ENCODE assay signal across 10 cellular contexts in the genomic region with DNA sequence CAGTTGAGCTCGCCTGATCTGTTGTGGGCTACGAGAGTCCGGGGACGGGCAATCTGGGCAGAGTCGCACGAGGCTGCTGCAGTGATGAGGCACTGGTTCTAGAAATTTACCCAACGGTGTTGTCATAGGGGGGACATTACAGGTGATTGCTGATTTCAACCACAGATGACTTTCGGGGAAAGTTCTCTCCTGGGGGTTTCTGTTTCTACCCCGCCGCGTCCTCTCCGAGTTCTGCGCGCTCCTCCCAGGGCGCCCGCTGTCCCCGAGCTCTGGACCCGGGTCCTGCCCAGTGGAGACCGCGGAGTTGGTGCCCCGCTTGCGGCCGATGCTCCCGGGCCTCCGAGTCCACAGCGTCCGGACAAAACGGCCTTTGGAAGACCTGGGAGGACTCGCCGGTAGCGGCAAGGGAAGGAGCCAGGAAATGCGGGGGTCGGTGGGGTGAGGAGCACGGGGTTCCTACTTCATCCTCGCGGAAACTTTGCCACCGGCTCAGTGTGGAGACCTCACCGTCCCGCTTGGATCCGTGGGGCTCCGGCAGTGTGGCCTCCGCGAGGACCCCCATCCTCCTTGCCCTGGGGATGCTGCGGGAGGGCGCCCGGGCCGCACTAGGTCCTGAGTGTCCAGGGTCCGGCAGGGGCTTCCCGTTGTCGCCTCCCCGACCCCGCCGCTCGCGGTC. TPM values are rescaled to one million over a fixed set of nuclear protein-coding genes. Genes with fewer than 3 reads are reported as not detected.
DNase-seq lines count a peak whose midpoint lies in the region; ATAC-seq, FAIRE-seq and TF ChIP-seq lines count a peak whose summit lies in the region.
"Had no signal": no experiment of that assay in that cellular context is flagged by ENCODE, and none has a peak within 500 bp of the region (broad histone marks: within the 10 kb centered on the region; RNA-seq: fewer than 3 reads in every experiment).

No MANE protein-coding gene starts in this region.

- no peak overlapping the region for H2AFZ ChIP-seq in osteoblast (ENCODE audit: low read length)

- no peaks in the 10 kb centered on the region for H3K9me3 Mint-ChIP-seq in CD4-positive, alpha-beta T cell

- no peaks in the 10 kb centered on the region for H3K4me1 ChIP-seq in osteoblast (ENCODE audit: insufficient read depth, low read length)

- H3K27ac Mint-ChIP-seq in CD4-positive, alpha-beta T cell, result no peak overlapping the region

- H3K27me3 Mint-ChIP-seq in CD4-positive, alpha-beta T cell, result peaks cover 89% of the 10 kb centered on the region

- intact Hi-C loops in CD4-positive, alpha-beta T cell (cut with DNase I, micrococcal nuclease), result no loop called here

- no peak for ATAC-seq in CD4-positive, alpha-beta T cell (ENCODE audit: poor library complexity)
- ATAC-seq in SK-N-SH treated with all-trans-retinoic acid at 6 μM for 48 hours, result peak; percentile 27; the same call in 2 of the 3 replicates
- ATAC-seq in GM18909 (IDR thresholded peaks at IDR 0.05; ENCODE audit: poor library complexity, unreplicated experiment), result no peak
- ATAC-seq in GM21367 (IDR thresholded peaks at IDR 0.05; ENCODE audit: unreplicated experiment), result no peak

- POLR2A ChIA-PET in CD4-positive, alpha-beta T cell (lab: Charles Lee), result no interaction called here

- no peak for FAIRE-seq in frontal cortex (lab: Jason Lieb, UNC)

- no peak for TF ChIP-seq CTCF in CD4-positive, alpha-beta T cell (IDR thresholded peaks at IDR 0.05)
- no peak for TF ChIP-seq CTCF in fibroblast of the aortic adventitia (IDR thresholded peaks at IDR 0.05; ENCODE audit: insufficient read depth, low read length)
- no peak for TF ChIP-seq CTCF in osteoblast (IDR thresholded peaks at IDR 0.05; ENCODE audit: extremely low read depth, low read depth, low read length)

- no peaks in the 10 kb centered on the region for H3K36me3 Mint-ChIP-seq in CD4-positive, alpha-beta T cell (ENCODE audit: low read depth)

- no peaks in the 10 kb centered on the region for H4K20me1 ChIP-seq in osteoblast (ENCODE audit: insufficient read depth, low read length)

- H3K79me2 ChIP-seq in osteoblast (ENCODE audit: insufficient read depth, low read length), result no peaks in the 10 kb centered on the region

- no peaks in the 10 kb centered on the region for H3K36me3 ChIP-seq in osteoblast (ENCODE audit: insufficient read depth, low read length)

- H3K4me1 Mint-ChIP-seq in CD4-positive, alpha-beta T cell (ENCODE audit: low read depth), result peaks cover 9% of the 10 kb centered on the region

- H3K27me3 ChIP-seq in CD4-positive, alpha-beta T cell (ENCODE audit: control insufficient read depth, insufficient read depth, low read length), result peaks cover 65% of the 10 kb centered on the region
- H3K27me3 ChIP-seq in osteoblast (ENCODE audit: insufficient read depth, low read length), result peaks cover 74% of the 10 kb centered on the region

- H3K4me3 ChIP-seq in fibroblast of the aortic adventitia (ENCODE audit: low read depth, low read length), result peak overlapping the region; percentile 17
- no peak overlapping the region for H3K4me3 ChIP-seq in osteoblast (ENCODE audit: insufficient read depth, low read length)

- H3K27ac ChIP-seq in CD4-positive, alpha-beta T cell (ENCODE audit: low read depth, low read length), result no peak overlapping the region
- H3K27ac ChIP-seq in osteoblast (ENCODE audit: low read depth, low read length), result no peak overlapping the region

- peak overlapping the region; percentile 77 for H3K4me3 Mint-ChIP-seq in CD4-positive, alpha-beta T cell

- no peak for DNase-seq in CD4-positive, alpha-beta T cell
- DNase-seq in fibroblast of the aortic adventitia (ENCODE audit: low read depth), result no peak
- DNase-seq in osteoblast (ENCODE audit: insufficient read length, low spot score, missing footprints), result no peak
- no peak for DNase-seq in mucosa of gallbladder (ENCODE audit: low spot score)
- DNase-seq in frontal cortex (ENCODE audit: low spot score in 2 of 2), result no peak
- DNase-seq: activated CD8-positive, alpha-beta memory T cell treated with anti-CD3 and anti-CD28 coated beads, Interleukin-2, amount 50 U/mL, for 48 hours; NCI-H1105 had no signal

- H3K9me3 ChIP-seq in CD4-positive, alpha-beta T cell (ENCODE audit: control insufficient read depth, low read length), result no peaks in the 10 kb centered on the region
- no peaks in the 10 kb centered on the region for H3K9me3 ChIP-seq in osteoblast (ENCODE audit: low read depth, low read length)

- CTCF ChIA-PET in CD4-positive, alpha-beta T cell (lab: Charles Lee), result no interaction called here

- H3K4me2 ChIP-seq in osteoblast (ENCODE audit: insufficient read depth, low read length), result peak overlapping the region; percentile 36

TF ChIP-seq in SK-N-SH treated with all-trans-retinoic acid at 6 μM for 48 hours, 23 proteins besides CTCF, POLR2A, EP300 and RAD21 (continues in another document):
- no peak for TF ChIP-seq CSDC2 (CRISPR knock-in tag; IDR thresholded peaks at IDR 0.05)
- no peak for TF ChIP-seq ZC3H10 (CRISPR knock-in tag; IDR thresholded peaks at IDR 0.05)
- TF ChIP-seq SNAI2 (CRISPR knock-in tag; IDR thresholded peaks at IDR 0.05), result no peak
- no peak for TF ChIP-seq ZNF565 (CRISPR knock-in tag; conservative IDR thresholded peaks at IDR 0.05; ENCODE audit: low read depth)
- TF ChIP-seq ARNTL (CRISPR knock-in tag; IDR thresholded peaks at IDR 0.05; ENCODE audit: borderline replicate concordance, low read depth), result no peak
- TF ChIP-seq POU6F1 (CRISPR knock-in tag; IDR thresholded peaks at IDR 0.05; ENCODE audit: borderline replicate concordance, low read depth), result no peak
- TF ChIP-seq, protein P1, sequence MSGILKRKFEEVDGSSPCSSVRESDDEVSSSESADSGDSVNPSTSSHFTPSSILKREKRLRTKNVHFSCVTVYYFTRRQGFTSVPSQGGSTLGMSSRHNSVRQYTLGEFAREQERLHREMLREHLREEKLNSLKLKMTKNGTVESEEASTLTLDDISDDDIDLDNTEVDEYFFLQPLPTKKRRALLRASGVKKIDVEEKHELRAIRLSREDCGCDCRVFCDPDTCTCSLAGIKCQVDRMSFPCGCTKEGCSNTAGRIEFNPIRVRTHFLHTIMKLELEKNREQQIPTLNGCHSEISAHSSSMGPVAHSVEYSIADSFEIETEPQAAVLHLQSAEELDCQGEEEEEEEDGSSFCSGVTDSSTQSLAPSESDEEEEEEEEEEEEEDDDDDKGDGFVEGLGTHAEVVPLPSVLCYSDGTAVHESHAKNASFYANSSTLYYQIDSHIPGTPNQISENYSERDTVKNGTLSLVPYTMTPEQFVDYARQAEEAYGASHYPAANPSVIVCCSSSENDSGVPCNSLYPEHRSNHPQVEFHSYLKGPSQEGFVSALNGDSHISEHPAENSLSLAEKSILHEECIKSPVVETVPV (CRISPR knock-in tag; IDR thresholded peaks at IDR 0.05), result no peak
- TF ChIP-seq GLIS3 (CRISPR knock-in tag; IDR thresholded peaks at IDR 0.05), result no peak
- no peak for TF ChIP-seq ZFP30 (CRISPR knock-in tag; IDR thresholded peaks at IDR 0.05)
- no peak for TF ChIP-seq ZNF70 (CRISPR knock-in tag; IDR thresholded peaks at IDR 0.05)
- no peak for TF ChIP-seq TOX (CRISPR knock-in tag; IDR thresholded peaks at IDR 0.05; ENCODE audit: borderline replicate concordance)
- no peak for TF ChIP-seq ZNF8 (CRISPR knock-in tag; IDR thresholded peaks at IDR 0.05)
- TF ChIP-seq BACH2 (CRISPR knock-in tag; IDR thresholded peaks at IDR 0.05; ENCODE audit: borderline replicate concordance), result no peak
- no peak for TF ChIP-seq OSR1 (CRISPR knock-in tag; IDR thresholded peaks at IDR 0.05)
- no peak for TF ChIP-seq RARB (CRISPR knock-in tag; IDR thresholded peaks at IDR 0.05)
- TF ChIP-seq, protein P2, sequence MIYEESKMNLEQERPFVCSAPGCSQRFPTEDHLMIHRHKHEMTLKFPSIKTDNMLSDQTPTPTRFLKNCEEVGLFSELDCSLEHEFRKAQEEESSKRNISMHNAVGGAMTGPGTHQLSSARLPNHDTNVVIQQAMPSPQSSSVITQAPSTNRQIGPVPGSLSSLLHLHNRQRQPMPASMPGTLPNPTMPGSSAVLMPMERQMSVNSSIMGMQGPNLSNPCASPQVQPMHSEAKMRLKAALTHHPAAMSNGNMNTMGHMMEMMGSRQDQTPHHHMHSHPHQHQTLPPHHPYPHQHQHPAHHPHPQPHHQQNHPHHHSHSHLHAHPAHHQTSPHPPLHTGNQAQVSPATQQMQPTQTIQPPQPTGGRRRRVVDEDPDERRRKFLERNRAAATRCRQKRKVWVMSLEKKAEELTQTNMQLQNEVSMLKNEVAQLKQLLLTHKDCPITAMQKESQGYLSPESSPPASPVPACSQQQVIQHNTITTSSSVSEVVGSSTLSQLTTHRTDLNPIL (CRISPR knock-in tag; IDR thresholded peaks at IDR 0.05; ENCODE audit: low read depth), result no peak

RNA-seq across cellular contexts. Expression of gene RAET1L, which starts 12.3 kb away (rescaled TPM):
- total RNA-seq in CD4-positive, alpha-beta T cell, result not detected
- total RNA-seq in fibroblast of the aortic adventitia (ENCODE audit: low replicate concordance) (not detected in 2 replicates), osteoblast (not detected in 2 replicates), mucosa of gallbladder (not detected), frontal cortex (not detected)

RNA-seq across cellular contexts. Expression of gene ULBP3, which starts 31.3 kb away (rescaled TPM):
- under 1 TPM in 1 of 2 experiments, not detected in 1; 0.44 TPM for total RNA-seq in CD4-positive, alpha-beta T cell
- 0.41 and 16.4 TPM in 2 replicates for total RNA-seq in fibroblast of the aortic adventitia (ENCODE audit: low replicate concordance)
- total RNA-seq in osteoblast, result 11.2 and 12.7 TPM in 2 replicates
- total RNA-seq in mucosa of gallbladder, result 2.5 TPM
- 11.8 TPM for total RNA-seq in frontal cortex
